In genomic region chr6:165645919-165646318, GRCh38 we compare ENCODE assay signal across 23 cellular contexts. TPM values are rescaled to one million over a fixed set of nuclear protein-coding genes. Genes with fewer than 3 reads are reported as not detected.
"Had no signal": no experiment of that assay in that cellular context is flagged by ENCODE, and none has a peak within 500 bp of the region (broad histone marks: within the 10 kb centered on the region; RNA-seq: fewer than 3 reads in every experiment).

No MANE protein-coding gene starts in this region.

- H3K9me3 ChIP-seq: SJSA1 had no signal

- H3K4me3 ChIP-seq: K562, SJSA1, SK-N-MC had no signal

- DNase-seq: Kasumi-1; MM.1S; NCI-H1436; NCI-H187; NCI-H2081 treated with DMSO at 0.1 percent for 48 hours; NCI-H2171; NCI-H226; NCI-H446; NCI-H524 treated with DMSO at 0.1 percent for 48 hours; NCI-H69; NCI-H774; NK-92 treated with Interleukin-12 subunit alpha and Interleukin-12 subunit beta, amount 100 ng/mL, for 24 hours; PC-3; SIG-M5 had no signal

- H3K27ac ChIP-seq: KMS-11, RWPE1, SJSA1, SK-N-MC had no signal

- H3K4me1 ChIP-seq: SJSA1 had no signal

- H3K36me3 ChIP-seq: SJSA1 had no signal

- ATAC-seq: K562, Panc1, PC-3 had no signal

- FAIRE-seq: HTR-8/SVneo, K562 had no signal

- H3K27me3 ChIP-seq: SJSA1 had no signal

RNA-seq across cellular contexts. Expression of gene PDE10A, which starts 17.1 kb away (rescaled TPM):
- total RNA-seq: OCI-LY7 had no signal
- polyA plus RNA-seq: IgD-negative memory B cell, K562 had no signal
